Comparison of ENCODE assay signal across 8 cellular contexts in genomic region chr12:108122644-108123043, GRCh38. TPM values are rescaled to one million over a fixed set of nuclear protein-coding genes. Genes with fewer than 3 reads are reported as not detected.
"Had no signal": no experiment of that assay in that cellular context is flagged by ENCODE, and none has a peak within 500 bp of the region (broad histone marks: within the 10 kb centered on the region; RNA-seq: fewer than 3 reads in every experiment).

No MANE protein-coding gene starts in this region.

- H3K4me3 ChIP-seq: GM12878 had no signal

- ATAC-seq: GM12878 had no signal

- DNase-seq: GDM1, GF-D8 had no signal

- FAIRE-seq: G401.6, GM12878, GM12891, GM12892, GM18507, GM19239 had no signal

RNA-seq across cellular contexts. Expression of gene WSCD2, which starts 6.4 kb away (rescaled TPM):
- total RNA-seq: GM12878 had no signal
